Comparison of ENCODE assay signal across 7 cellular contexts in the genomic region with DNA sequence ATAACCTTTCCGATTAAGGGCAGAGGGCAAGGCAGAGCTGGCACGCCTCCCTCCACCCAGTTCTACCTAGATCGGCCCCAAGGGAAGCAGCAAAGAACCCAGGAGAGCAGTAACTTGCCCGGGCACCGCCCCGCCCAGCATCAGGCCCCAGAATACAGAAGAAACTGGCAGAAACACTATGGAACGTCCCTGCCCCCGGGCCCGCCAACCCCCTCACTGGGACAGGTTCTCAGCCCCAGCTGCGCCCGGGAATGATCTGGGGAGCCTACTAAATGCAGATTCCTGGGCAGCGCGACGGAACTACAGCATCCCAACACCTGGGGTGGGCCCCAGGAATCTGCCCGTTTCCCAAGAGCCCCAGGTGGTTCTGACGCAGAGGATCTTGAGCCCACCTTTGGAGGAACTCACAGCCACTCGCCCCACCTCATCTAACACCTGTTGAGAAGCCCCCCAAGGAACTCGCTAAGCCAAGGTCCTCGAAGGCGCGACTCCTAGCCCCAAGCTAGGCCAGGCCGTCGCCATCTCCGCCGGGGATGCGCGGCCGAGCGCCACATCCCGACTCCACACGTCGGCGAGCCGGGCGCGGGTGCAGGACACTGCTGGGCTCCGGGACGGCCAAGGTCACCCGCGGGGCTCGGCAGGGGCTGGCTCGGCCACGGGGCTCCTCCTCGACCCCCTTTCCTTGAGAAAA. TPM values are rescaled to one million over a fixed set of nuclear protein-coding genes. Genes with fewer than 3 reads are reported as not detected.
DNase-seq lines count a peak whose midpoint lies in the region; ATAC-seq and TF ChIP-seq lines count a peak whose summit lies in the region.

No MANE protein-coding gene starts in this region.

- H3K27me3 Mint-ChIP-seq in activated CD4-positive, alpha-beta memory T cell treated with anti-CD3 and anti-CD28 coated beads for 36 hours: no peaks in the 10 kb centered on the region
- peaks cover 9% of the 10 kb centered on the region for H3K27me3 Mint-ChIP-seq in progenitor cell of endocrine pancreas

- DNase-seq in activated CD4-positive, alpha-beta memory T cell treated with anti-CD3 and anti-CD28 coated beads for 36 hours: no peak
- peak; percentile 54 for DNase-seq in Right ventricle myocardium superior
- DNase-seq in progenitor cell of endocrine pancreas (ENCODE audit: low spot score, unreplicated experiment): peak; percentile 12
- DNase-seq in NCI-H1694 (lab: John Stamatoyannopoulos, UW): no peak

- no peak overlapping the region for H3K27ac Mint-ChIP-seq in activated CD4-positive, alpha-beta memory T cell treated with anti-CD3 and anti-CD28 coated beads for 36 hours
- H3K27ac Mint-ChIP-seq in progenitor cell of endocrine pancreas: peak overlapping the region; percentile 5

- TF ChIP-seq CTCF in progenitor cell of endocrine pancreas (IDR thresholded peaks at IDR 0.05; ENCODE audit: unreplicated experiment): no peak

- intact Hi-C loops in activated CD4-positive, alpha-beta memory T cell treated with anti-CD3 and anti-CD28 coated beads for 36 hours (cut with micrococcal nuclease): loop anchor here (1.0 to 5.0 kb wide), 5 partner anchors 8 to 125 kb away; a partner anchor contains a TSS
- intact Hi-C loops in Right ventricle myocardium superior (cut with DNase I): no loop called here

- peaks cover 11% of the 10 kb centered on the region for H3K9me3 Mint-ChIP-seq in activated CD4-positive, alpha-beta memory T cell treated with anti-CD3 and anti-CD28 coated beads for 36 hours
- H3K9me3 Mint-ChIP-seq in progenitor cell of endocrine pancreas (ENCODE audit: low read depth): peaks cover 6% of the 10 kb centered on the region

- ATAC-seq in HG02642 (IDR thresholded peaks at IDR 0.05; ENCODE audit: poor library complexity, unreplicated experiment) (peak; percentile 10), Right ventricle myocardium superior (ENCODE audit: poor library complexity) (peak; percentile 34), GM19328 (IDR thresholded peaks at IDR 0.05; ENCODE audit: unreplicated experiment) (no peak), HG02610 (IDR thresholded peaks at IDR 0.05; ENCODE audit: unreplicated experiment) (no peak)

- POLR2A ChIA-PET in activated CD4-positive, alpha-beta memory T cell treated with anti-CD3 and anti-CD28 coated beads for 36 hours (lab: Charles Lee): interaction anchor here (0.6 to 1.0 kb wide), 2 partner anchors 8 to 10 kb away, joined by 3 to 5 read pairs; no protein-coding TSS in a partner anchor

- H3K36me3 Mint-ChIP-seq in activated CD4-positive, alpha-beta memory T cell treated with anti-CD3 and anti-CD28 coated beads for 36 hours: peaks cover 12% of the 10 kb centered on the region
- H3K36me3 Mint-ChIP-seq in progenitor cell of endocrine pancreas (ENCODE audit: insufficient read depth): peaks cover 10% of the 10 kb centered on the region

- peaks cover 33% of the 10 kb centered on the region for H3K4me1 Mint-ChIP-seq in activated CD4-positive, alpha-beta memory T cell treated with anti-CD3 and anti-CD28 coated beads for 36 hours (ENCODE audit: low read depth)
- H3K4me1 Mint-ChIP-seq in progenitor cell of endocrine pancreas (ENCODE audit: low read depth): peaks cover 6% of the 10 kb centered on the region

- H3K4me3 Mint-ChIP-seq in activated CD4-positive, alpha-beta memory T cell treated with anti-CD3 and anti-CD28 coated beads for 36 hours: peak overlapping the region; percentile 65
- peak overlapping the region; percentile 67 for H3K4me3 Mint-ChIP-seq in progenitor cell of endocrine pancreas (ENCODE audit: low read depth)

- CTCF ChIA-PET in activated CD4-positive, alpha-beta memory T cell treated with anti-CD3 and anti-CD28 coated beads for 36 hours (lab: Charles Lee): interaction anchor here (1.5 to 2.8 kb wide), 2 partner anchors 29 to 31 kb away, joined by 4 to 25 read pairs; no protein-coding TSS in a partner anchor

RNA-seq across cellular contexts. Expression of a gene that starts 1.1 kb away (rescaled TPM):
- 10 to 100 TPM; 25.7 to 27.5 TPM for total RNA-seq in activated CD4-positive, alpha-beta memory T cell treated with anti-CD3 and anti-CD28 coated beads for 36 hours
- total RNA-seq in Right ventricle myocardium superior (45.2 TPM), progenitor cell of endocrine pancreas (30.2 and 31.8 TPM in 2 replicates)

RNA-seq across cellular contexts. Expression of a gene that starts 18.6 kb away (rescaled TPM):
- under 1 TPM; 0.07 to 0.17 TPM for total RNA-seq in activated CD4-positive, alpha-beta memory T cell treated with anti-CD3 and anti-CD28 coated beads for 36 hours
- total RNA-seq in Right ventricle myocardium superior (0.11 TPM), progenitor cell of endocrine pancreas (1.2 and 1.7 TPM in 2 replicates)

Comparison
In these comparisons a context has a peak if more than half of its experiments do, and no peak if none do; other contexts are left out.
1. ATAC-seq: peak in HG02642 (single experiment) and Right ventricle myocardium superior (single experiment); none in GM19328 (single experiment) and HG02610 (single experiment).
2. DNase-seq: peak in Right ventricle myocardium superior (single experiment) and progenitor cell of endocrine pancreas (single experiment); none in activated CD4-positive, alpha-beta memory T cell treated with anti-CD3 and anti-CD28 coated beads for 36 hours (single experiment) and NCI-H1694 (single experiment).